ENCODE assay signal across 26 cellular contexts in genomic region chr13:22422712-22423111, GRCh38.
"Had no signal": no experiment of that assay in that cellular context is flagged by ENCODE, and none has a peak within 500 bp of the region (broad histone marks: within the 10 kb centered on the region; RNA-seq: fewer than 3 reads in every experiment).

No MANE protein-coding gene starts in this region.

- H3K9me3 Mint-ChIP-seq: nephron had no signal

- H3K4me1 ChIP-seq: pancreas, prostate gland, right lobe of liver, sigmoid colon, stomach, thyroid gland, tibial nerve, upper lobe of left lung, vagina had no signal

- H3K27ac ChIP-seq: neutrophil, pancreas, prostate gland, right lobe of liver, sigmoid colon, stomach, thoracic aorta, thyroid gland, tibial nerve, upper lobe of left lung, vagina had no signal

- H3K27me3 ChIP-seq: neutrophil, pancreas, right lobe of liver, sigmoid colon, stomach, thyroid gland, tibial nerve, upper lobe of left lung, vagina had no signal

- H3K36me3 Mint-ChIP-seq: natural killer cell; stimulated activated effector memory CD8-positive, alpha-beta T cell treated with anti-CD3 and anti-CD28 coated beads, Interleukin-12 subunit alpha, Interleukin-12 subunit beta, amount 100 ng/mL, for 72 hours; stimulated activated naive B cell treated with anti-CD40 and anti-IgM and Interleukin-4, amounts not matched to agents 10 μg/mL and 1 μg/mL and 100 μg/mL, for 72 hours had no signal

- H3K4me3 Mint-ChIP-seq: natural killer cell; nephron; neural crest cell; stimulated activated effector memory CD8-positive, alpha-beta T cell treated with anti-CD3 and anti-CD28 coated beads, Interleukin-12 subunit alpha, Interleukin-12 subunit beta, amount 100 ng/mL, for 72 hours; stimulated activated naive B cell treated with anti-CD40 and anti-IgM and Interleukin-4, amounts not matched to agents 10 μg/mL and 1 μg/mL and 100 μg/mL, for 72 hours; stimulated activated naive CD8-positive, alpha-beta T cell treated with anti-CD3 and anti-CD28 coated beads, Interleukin-15, Interleukin-2, amounts not matched to agents 100 ng/mL and 50 ng/mL, for 24 hours had no signal

- H3K36me3 ChIP-seq: neutrophil, pancreas, prostate gland, right lobe of liver, sigmoid colon, stomach, thoracic aorta, thyroid gland, tibial nerve, upper lobe of left lung, vagina had no signal

- H3K4me3 ChIP-seq: pancreas, prostate gland, right lobe of liver, sigmoid colon, stomach, thoracic aorta, thyroid gland, tibial nerve, upper lobe of left lung, vagina had no signal

- H3K27ac Mint-ChIP-seq: natural killer cell; nephron; stimulated activated effector memory CD8-positive, alpha-beta T cell treated with anti-CD3 and anti-CD28 coated beads, Interleukin-12 subunit alpha, Interleukin-12 subunit beta, amount 100 ng/mL, for 72 hours; stimulated activated naive B cell treated with anti-CD40 and anti-IgM and Interleukin-4, amounts not matched to agents 10 μg/mL and 1 μg/mL and 100 μg/mL, for 72 hours; stimulated activated naive CD8-positive, alpha-beta T cell treated with anti-CD3 and anti-CD28 coated beads, Interleukin-15, Interleukin-2, amounts not matched to agents 100 ng/mL and 50 ng/mL, for 24 hours had no signal

- H3K4me1 Mint-ChIP-seq: natural killer cell; nephron; neural crest cell; stimulated activated effector memory CD8-positive, alpha-beta T cell treated with anti-CD3 and anti-CD28 coated beads, Interleukin-12 subunit alpha, Interleukin-12 subunit beta, amount 100 ng/mL, for 72 hours; stimulated activated naive B cell treated with anti-CD40 and anti-IgM and Interleukin-4, amounts not matched to agents 10 μg/mL and 1 μg/mL and 100 μg/mL, for 72 hours had no signal

- H3K9me3 ChIP-seq: neutrophil, pancreas, prostate gland, right lobe of liver, sigmoid colon, stomach, thoracic aorta, thyroid gland, tibial nerve, upper lobe of left lung, vagina had no signal

- H3K27me3 Mint-ChIP-seq: stimulated activated naive B cell treated with anti-CD40 and anti-IgM and Interleukin-4, amounts not matched to agents 10 μg/mL and 1 μg/mL and 100 μg/mL, for 72 hours; stimulated activated naive CD8-positive, alpha-beta T cell treated with anti-CD3 and anti-CD28 coated beads, Interleukin-15, Interleukin-2, amounts not matched to agents 100 ng/mL and 50 ng/mL, for 24 hours had no signal

- ATAC-seq: natural killer cell; pancreas; right lobe of liver; stimulated activated effector memory CD8-positive, alpha-beta T cell treated with anti-CD3 and anti-CD28 coated beads, Interleukin-12 subunit alpha, Interleukin-12 subunit beta, amount 100 ng/mL, for 72 hours; stimulated activated naive B cell treated with anti-CD40 and anti-IgM and Interleukin-4, amounts not matched to agents 10 μg/mL and 1 μg/mL and 100 μg/mL, for 72 hours had no signal

- DNase-seq: natural killer cell; nucleus accumbens; pancreas; retina; right lobe of liver; sigmoid colon; small intestine; stimulated activated CD4-positive, alpha-beta T cell treated with anti-CD3 and anti-CD28 coated beads, Interleukin-15, amount 100 ng/mL, for 24 hours; stimulated activated CD4-positive, alpha-beta T cell treated with anti-CD3 and anti-CD28 coated beads, Interleukin-2, amount 100 ng/mL, for 24 hours; stimulated activated CD4-positive, alpha-beta T cell treated with anti-CD3 and anti-CD28 coated beads, Interleukin-2, amount 100 ng/mL, for 48 hours; stimulated activated CD4-positive, alpha-beta T cell treated with anti-CD3 and anti-CD28 coated beads, Interleukin-4, amount 100 ng/mL, for 24 hours; stimulated activated naive B cell treated with anti-CD40 and anti-IgM and Interleukin-4, amounts not matched to agents 10 μg/mL and 1 μg/mL and 100 μg/mL, for 72 hours; stimulated activated naive CD4-positive, alpha-beta T cell treated with Interleukin-2 at 50 U/mL for 16 hours; stomach; thyroid gland; trophoblast cell; upper lobe of left lung had no signal
